Comparison of ENCODE assay signal across 17 cellular contexts in the genomic region with DNA sequence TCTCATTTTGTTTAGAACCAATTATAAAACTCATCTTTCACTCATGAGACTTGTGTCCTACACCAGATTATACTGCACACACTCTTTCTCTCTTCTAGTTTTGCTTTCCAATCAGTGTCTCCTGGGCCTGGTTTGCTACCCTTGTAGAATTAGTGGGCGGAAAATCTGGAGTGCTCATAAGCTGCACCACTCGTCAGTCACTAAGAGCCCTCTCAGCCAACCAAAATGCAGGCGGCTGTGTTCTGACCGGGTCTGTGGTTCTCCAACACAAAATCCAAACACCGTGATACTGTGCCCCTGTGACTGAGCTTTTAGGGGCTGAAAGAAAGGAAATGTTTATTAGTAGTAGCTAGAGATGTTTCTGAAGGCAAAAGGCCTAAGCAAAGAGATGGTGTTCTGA.
"Had no signal": no experiment of that assay in that cellular context is flagged by ENCODE, and none has a peak within 500 bp of the region (broad histone marks: within the 10 kb centered on the region; RNA-seq: fewer than 3 reads in every experiment).

No MANE protein-coding gene starts in this region.

- H3K36me3 ChIP-seq: neutrophil had no signal

- H3K4me3 ChIP-seq: body of pancreas, testis had no signal

- ATAC-seq: activated naive CD4-positive, alpha-beta T cell treated with anti-CD3 and anti-CD28 coated beads, Interleukin-2, amount 50 U/mL, for 72 hours; body of pancreas; left cardiac atrium; naive thymus-derived CD4-positive, alpha-beta T cell; stimulated activated naive CD8-positive, alpha-beta T cell treated with anti-CD3 and anti-CD28 coated beads, Interleukin-15, amount 100 ng/mL, for 72 hours had no signal

- H3K4me1 ChIP-seq: body of pancreas, testis had no signal

- H3K27ac ChIP-seq: body of pancreas, neutrophil, testis had no signal

- DNase-seq: activated effector memory CD4-positive, alpha-beta T cell treated with Interleukin-2 at 50 U/mL for 16 hours; activated T-cell treated with anti-CD3 and anti-CD28 coated beads, Interleukin-2, amount 50 U/mL, for 24 hours; amniotic stem cell; body of pancreas; central memory CD4-positive, alpha-beta T cell; erythroblast; hippocampal formation; immature natural killer cell; left cardiac atrium; naive thymus-derived CD4-positive, alpha-beta T cell; posterior cingulate gyrus; stimulated activated CD4-positive, alpha-beta T cell treated with anti-CD3 and anti-CD28 coated beads, Interleukin-15, amount 100 ng/mL, for 24 hours; stimulated activated CD4-positive, alpha-beta T cell treated with anti-CD3 and anti-CD28 coated beads, Interleukin-4, amount 100 ng/mL, for 24 hours; stimulated activated naive CD8-positive, alpha-beta T cell treated with anti-CD3 and anti-CD28 coated beads, Interleukin-15, amount 100 ng/mL, for 72 hours; testis had no signal

- H3K27me3 ChIP-seq: body of pancreas, neutrophil, testis had no signal

- H3K9me3 ChIP-seq: body of pancreas, neutrophil, testis had no signal
